21 cellular contexts compared by ENCODE assay signal in the genomic region with DNA sequence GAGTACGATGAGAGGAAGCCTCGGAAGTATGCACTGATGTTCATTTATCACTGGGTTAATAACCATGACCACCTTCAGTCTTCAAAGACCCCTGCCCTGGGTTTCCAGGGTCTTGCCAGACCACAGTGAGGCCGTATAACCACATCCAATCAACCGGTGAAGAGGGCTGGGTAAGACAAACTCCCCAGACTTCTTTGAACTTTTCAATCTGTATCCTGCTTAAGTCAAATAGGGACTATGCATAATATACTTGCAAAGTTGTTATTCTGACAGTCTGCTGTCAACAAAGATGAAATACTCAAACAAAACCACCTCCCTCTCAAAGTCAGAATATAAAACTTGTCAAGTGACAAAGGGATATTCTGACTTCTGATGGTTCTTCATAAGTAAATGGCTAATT.
"Had no signal": no experiment of that assay in that cellular context is flagged by ENCODE, and none has a peak within 500 bp of the region (broad histone marks: within the 10 kb centered on the region; RNA-seq: fewer than 3 reads in every experiment).

No MANE protein-coding gene starts in this region.

- H3K4me3 Mint-ChIP-seq: activated CD4-positive, alpha-beta T cell treated with anti-CD3 and anti-CD28 coated beads, Interleukin-2, amount 10 ng/mL, durations not matched to agents 24 days and 14 days; activated CD8-positive, alpha-beta T cell treated with anti-CD3 and anti-CD28 coated beads for 36 hours; activated naive CD4-positive, alpha-beta T cell treated with anti-CD3 and anti-CD28 coated beads for 36 hours; dendritic cell treated with granulocyte-macrophage colony-stimulating factor and Interleukin-4, amounts not matched to agents 40 ng/mL and 50 ng/mL, for 4 days; T-helper 1 cell treated with Interleukin-12 subunit alpha and Interleukin-12 subunit beta and Interleukin-4 antibody, amounts not matched to agents 30 μg/mL and 1 μg/mL, for 36 hours had no signal

- H3K27ac Mint-ChIP-seq: activated CD4-positive, alpha-beta T cell treated with anti-CD3 and anti-CD28 coated beads, Interleukin-2, amount 10 ng/mL, durations not matched to agents 24 days and 14 days; activated CD8-positive, alpha-beta T cell treated with anti-CD3 and anti-CD28 coated beads for 36 hours; activated naive CD4-positive, alpha-beta T cell treated with anti-CD3 and anti-CD28 coated beads for 36 hours; activated T-helper 2 cell treated with anti-CD3 and anti-CD28 coated beads, Interferon-gamma antibody, Interleukin-2, Interleukin-4, amounts not matched to agents 10 μg/mL and 5 μg/mL and 100 μg/mL, durations not matched to agents 14 hours and 24 hours and 36 hours; dendritic cell treated with granulocyte-macrophage colony-stimulating factor and Interleukin-4, amounts not matched to agents 40 ng/mL and 50 ng/mL, for 4 days; T-helper 1 cell treated with Interleukin-12 subunit alpha and Interleukin-12 subunit beta and Interleukin-4 antibody, amounts not matched to agents 30 μg/mL and 1 μg/mL, for 36 hours had no signal

- H3K4me2 ChIP-seq: hepatocyte had no signal

- H3K27ac ChIP-seq: hepatocyte, suprapubic skin, vagina had no signal

- H3K27me3 ChIP-seq: hepatocyte, suprapubic skin, vagina had no signal

- ATAC-seq: activated CD8-positive, alpha-beta T cell treated with anti-CD3 and anti-CD28 coated beads for 36 hours; left lobe of liver had no signal

- H3K4me3 ChIP-seq: hepatocyte, suprapubic skin, vagina had no signal

- DNase-seq: activated CD4-positive, alpha-beta T cell treated with anti-CD3 and anti-CD28 coated beads, Interleukin-2, amount 10 ng/mL, durations not matched to agents 24 days and 14 days; activated CD8-positive, alpha-beta T cell treated with anti-CD3 and anti-CD28 coated beads for 36 hours; activated naive CD4-positive, alpha-beta T cell treated with anti-CD3 and anti-CD28 coated beads for 36 hours; activated T-cell treated with anti-CD3 and anti-CD28 coated beads, Interleukin-2, amount 50 U/mL, for 1 hour; effector memory CD4-positive, alpha-beta T cell; islet precursor cell; occipital lobe; posterior cingulate gyrus; retina; stimulated activated CD4-positive, alpha-beta T cell treated with anti-CD3 and anti-CD28 coated beads, Interleukin-12 subunit alpha, Interleukin-12 subunit beta, amount 100 ng/mL, for 4 hours; stimulated activated CD4-positive, alpha-beta T cell treated with anti-CD3 and anti-CD28 coated beads, Interleukin-1b, Interleukin-23, amount 100 ng/mL, for 48 hours; stimulated activated CD8-positive, alpha-beta memory T cell treated with anti-CD3 and anti-CD28 coated beads, Interleukin-4, amount 100 ng/mL, for 48 hours; stimulated activated naive CD4-positive, alpha-beta T cell treated with Interleukin-2 at 50 U/mL for 16 hours; trophoblast cell had no signal

- H3K9me3 ChIP-seq: suprapubic skin, vagina had no signal

- H3K27me3 Mint-ChIP-seq: activated CD4-positive, alpha-beta T cell treated with anti-CD3 and anti-CD28 coated beads, Interleukin-2, amount 10 ng/mL, durations not matched to agents 24 days and 14 days; activated CD8-positive, alpha-beta T cell treated with anti-CD3 and anti-CD28 coated beads for 36 hours; dendritic cell treated with granulocyte-macrophage colony-stimulating factor and Interleukin-4, amounts not matched to agents 40 ng/mL and 50 ng/mL, for 4 days had no signal

- H3K9me3 Mint-ChIP-seq: activated CD4-positive, alpha-beta T cell treated with anti-CD3 and anti-CD28 coated beads, Interleukin-2, amount 10 ng/mL, durations not matched to agents 24 days and 14 days; activated CD8-positive, alpha-beta T cell treated with anti-CD3 and anti-CD28 coated beads for 36 hours; activated naive CD4-positive, alpha-beta T cell treated with anti-CD3 and anti-CD28 coated beads for 36 hours; activated T-helper 2 cell treated with anti-CD3 and anti-CD28 coated beads, Interferon-gamma antibody, Interleukin-2, Interleukin-4, amounts not matched to agents 10 μg/mL and 5 μg/mL and 100 μg/mL, durations not matched to agents 14 hours and 24 hours and 36 hours; dendritic cell treated with granulocyte-macrophage colony-stimulating factor and Interleukin-4, amounts not matched to agents 40 ng/mL and 50 ng/mL, for 4 days; T-helper 1 cell treated with Interleukin-12 subunit alpha and Interleukin-12 subunit beta and Interleukin-4 antibody, amounts not matched to agents 30 μg/mL and 1 μg/mL, for 36 hours had no signal
